In the genomic region with DNA sequence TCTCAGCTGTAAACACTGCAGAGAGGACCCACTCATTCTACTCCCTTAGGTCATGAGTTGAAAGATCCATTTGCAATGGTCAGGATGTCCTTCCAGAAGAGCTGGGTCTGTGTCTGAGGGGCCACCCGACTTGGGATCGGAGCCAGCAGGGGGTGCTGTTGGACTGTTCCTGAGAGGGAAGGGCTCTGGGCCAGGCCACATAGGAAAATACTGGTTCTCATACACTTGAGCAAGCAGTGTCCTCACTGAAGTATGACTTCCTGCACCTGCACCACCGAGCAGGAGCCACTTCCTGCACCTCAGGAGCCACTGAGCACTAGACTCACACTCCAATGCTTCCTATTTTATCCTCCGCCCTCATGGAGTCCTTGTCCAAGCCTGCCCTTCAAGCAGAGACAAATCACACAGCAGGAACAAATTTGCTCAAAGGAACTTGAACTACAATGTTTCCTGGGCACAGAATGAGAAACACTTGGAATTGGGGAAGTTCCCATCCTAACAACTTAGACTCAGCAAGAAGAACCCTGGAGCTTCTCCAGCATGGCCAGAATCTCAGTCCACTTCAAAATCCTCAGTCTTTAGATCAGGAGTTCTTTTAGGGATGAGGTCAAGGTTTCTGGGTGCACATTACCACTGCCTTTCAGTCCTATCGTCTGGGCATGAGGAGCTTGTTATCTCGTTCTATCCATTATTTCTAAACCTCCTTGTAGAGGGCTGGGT, we compare ENCODE assay signal across 9 cellular contexts. TPM values are rescaled to one million over a fixed set of nuclear protein-coding genes. Genes with fewer than 3 reads are reported as not detected.
DNase-seq lines count a peak whose midpoint lies in the region; ATAC-seq, FAIRE-seq and TF ChIP-seq lines count a peak whose summit lies in the region.
"Had no signal": no experiment of that assay in that cellular context is flagged by ENCODE, and none has a peak within 500 bp of the region (broad histone marks: within the 10 kb centered on the region; RNA-seq: fewer than 3 reads in every experiment).

No MANE protein-coding gene starts in this region.

- H3K9ac ChIP-seq in kidney (ENCODE audit: low read length in 2 of 2) = no peak overlapping the region

- FAIRE-seq in kidney (lab: Jason Lieb, UNC) = no peak

- DNase-seq in NCI-H2171 treated with DMSO at 0.1 percent for 48 hours (lab: John Stamatoyannopoulos, UW) (peak; percentile 39), NCI-H2171 (lab: John Stamatoyannopoulos, UW) (no peak), NCI-H1105 (lab: John Stamatoyannopoulos, UW) (peak; percentile 12), T-helper 9 cell (peak; percentile 74), astrocyte of the hippocampus (ENCODE audit: low read depth, low spot score) (peak; percentile 83), kidney (peak; percentile 88)
- peak; percentile 63 to 84 for DNase-seq in stimulated activated CD4-positive, alpha-beta T cell treated with anti-CD3 and anti-CD28 coated beads, Interleukin-4, amount 100 ng/mL, for 4 hours

- intact Hi-C loops in kidney (cut with DNase I) = no loop called here

- H3K4me3 ChIP-seq in kidney (ENCODE audit: low read length in 2 of 2) = no peak overlapping the region

- H3K36me3 ChIP-seq in kidney (ENCODE audit: control insufficient read depth in 1 of 2, insufficient read depth in 2 of 2, low read length in 2 of 2) = no peaks in the 10 kb centered on the region

- no peak overlapping the region for H3K27ac ChIP-seq in kidney (ENCODE audit: low read depth in 2 of 2, low read length in 2 of 2)

- H3K9me3 ChIP-seq in kidney (ENCODE audit: control insufficient read depth in 1 of 2, low read length in 2 of 2) = no peaks in the 10 kb centered on the region

- peaks cover 2 to 3% of the 10 kb centered on the region in 2 donors for H3K4me1 ChIP-seq in kidney (ENCODE audit: control insufficient read depth in 1 of 2, insufficient read depth in 1 of 2, low read depth in 1 of 2, low read length in 2 of 2)

- peak; percentile 66 for TF ChIP-seq CTCF in kidney (IDR thresholded peaks at IDR 0.05; ENCODE audit: borderline replicate concordance, extremely low read depth, insufficient read depth)

- peak; percentile 88 for ATAC-seq in HG02678 (IDR thresholded peaks at IDR 0.05; ENCODE audit: unreplicated experiment)

RNA-seq across cellular contexts. Expression of gene VPREB1, which starts 36.6 kb away (rescaled TPM):
- not detected for total RNA-seq in kidney
- polyA plus RNA-seq in kidney (ENCODE audit: insufficient read depth, low read depth, low replicate concordance) = not detected
- total RNA-seq: temporal lobe had no signal
